In genomic region chr1:160830321-160831153, GRCh38 we compare ENCODE assay signal across 8 cellular contexts. TPM values are rescaled to one million over a fixed set of nuclear protein-coding genes. Genes with fewer than 3 reads are reported as not detected.
DNase-seq lines count a peak whose midpoint lies in the region; ATAC-seq and TF ChIP-seq lines count a peak whose summit lies in the region.

No MANE protein-coding gene starts in this region.

- no peaks in the 10 kb centered on the region for H3K27me3 Mint-ChIP-seq in stimulated activated memory B cell treated with anti-CD40 and anti-IgM and Interleukin-4, amounts not matched to agents 10 μg/mL and 1 μg/mL and 100 μg/mL, for 72 hours

- H3K4me3 Mint-ChIP-seq in stimulated activated memory B cell treated with anti-CD40 and anti-IgM and Interleukin-4, amounts not matched to agents 10 μg/mL and 1 μg/mL and 100 μg/mL, for 72 hours: no peak overlapping the region

- peaks cover 30% of the 10 kb centered on the region for H3K4me1 Mint-ChIP-seq in stimulated activated memory B cell treated with anti-CD40 and anti-IgM and Interleukin-4, amounts not matched to agents 10 μg/mL and 1 μg/mL and 100 μg/mL, for 72 hours

- no peaks in the 10 kb centered on the region for H3K9me3 Mint-ChIP-seq in stimulated activated memory B cell treated with anti-CD40 and anti-IgM and Interleukin-4, amounts not matched to agents 10 μg/mL and 1 μg/mL and 100 μg/mL, for 72 hours

- DNase-seq in NCI-H187 (lab: John Stamatoyannopoulos, UW): peak; percentile 70 to 74
- DNase-seq in activated CD4-positive, alpha-beta T cell treated with anti-CD3 and anti-CD28 coated beads for 48 hours: peak; percentile 87
- peak; percentile 58 for DNase-seq in coronary artery (ENCODE audit: low spot score)
- peak; percentile 72 to 90 (median 85) for DNase-seq in mucosa of descending colon

- H3K4me1 ChIP-seq in mucosa of descending colon (ENCODE audit: low read depth): no peaks in the 10 kb centered on the region

- H3K9me3 ChIP-seq in mucosa of descending colon: no peaks in the 10 kb centered on the region

- TF ChIP-seq CTCF in 22Rv1 (IDR thresholded peaks at IDR 0.05): peak; percentile 81
- peak; percentile 79 for TF ChIP-seq CTCF in GM12874 (IDR thresholded peaks at IDR 0.05; ENCODE audit: insufficient read depth, low read depth, low read length)
- no peak for TF ChIP-seq CTCF in coronary artery (IDR thresholded peaks at IDR 0.05)
- peak; percentile 35 for TF ChIP-seq CTCF in mucosa of descending colon (IDR thresholded peaks at IDR 0.05)

- peaks cover 27% of the 10 kb centered on the region for H3K36me3 Mint-ChIP-seq in stimulated activated memory B cell treated with anti-CD40 and anti-IgM and Interleukin-4, amounts not matched to agents 10 μg/mL and 1 μg/mL and 100 μg/mL, for 72 hours

- ATAC-seq in mucosa of descending colon (peak; percentile 78), HG02852 (IDR thresholded peaks at IDR 0.05; ENCODE audit: unreplicated experiment) (no peak)
- peak; percentile 82 for ATAC-seq in stimulated activated memory B cell treated with anti-CD40 and anti-IgM and Interleukin-4, amounts not matched to agents 10 μg/mL and 1 μg/mL and 100 μg/mL, for 72 hours

- H3K27ac Mint-ChIP-seq in stimulated activated memory B cell treated with anti-CD40 and anti-IgM and Interleukin-4, amounts not matched to agents 10 μg/mL and 1 μg/mL and 100 μg/mL, for 72 hours: peak overlapping the region; percentile 53

- H3K27ac ChIP-seq in 22Rv1: no peak overlapping the region
- H3K27ac ChIP-seq in coronary artery: no peak overlapping the region

- intact Hi-C loops in mucosa of descending colon (cut with DNase I, micrococcal nuclease): loop anchor here in 1 of 2 donors (5.0 kb wide), 1 partner anchor 122 kb away; the partner anchor contains the start of gene ITLN2

- H3K4me3 ChIP-seq in coronary artery: no peak overlapping the region
- H3K4me3 ChIP-seq in mucosa of descending colon: no peak overlapping the region

- H3K36me3 ChIP-seq in mucosa of descending colon (ENCODE audit: low read depth): no peaks in the 10 kb centered on the region

RNA-seq across cellular contexts. Expression of gene CD244, which starts 32.1 kb away (rescaled TPM):
- total RNA-seq in mucosa of descending colon: 1 to 10 TPM in 2 of 3 donors, under 1 TPM in 1; 0.96 to 1.4 (median 1.2) TPM

RNA-seq across cellular contexts. Expression of gene LY9, which starts 34.6 kb away (rescaled TPM):
- total RNA-seq in mucosa of descending colon: 1 to 10 TPM; 1.3 to 2.5 (median 2.3) TPM

RNA-seq across cellular contexts. Expression of gene ITLN1, which starts 54.4 kb away (rescaled TPM):
- 100 to 1,000 TPM; 103 to 254 (median 221) TPM for total RNA-seq in mucosa of descending colon
